Comparison of ENCODE assay signal across 8 cellular contexts in genomic region chr6:130293800-130294199, GRCh38.
DNase-seq lines count a peak whose midpoint lies in the region; ATAC-seq and TF ChIP-seq lines count a peak whose summit lies in the region.

No MANE protein-coding gene starts in this region.

- TF ChIP-seq CTCF in cardiac muscle cell (IDR thresholded peaks at IDR 0.05; ENCODE audit: low read depth, low read length) (peak; percentile 64), heart left ventricle (IDR thresholded peaks at IDR 0.05) (peak in 5 of 12 donors; percentile 19 to 35 (median 26)), breast epithelium (IDR thresholded peaks at IDR 0.05) (peak in 2 of 3 donors; percentile 12 to 22)

- 51 to 64% (median 57%) methylated on average over 3 of the region's 3 CpGs for WGBS in heart left ventricle, 4 donors
- WGBS in mesendoderm (ENCODE audit: extremely low coverage, insufficient coverage, low lambda C conversion rate), result no CpG with 5 or more reads among the region's 3 CpGs

- H3K56ac ChIP-seq in mesendoderm (ENCODE audit: low read length), result no peak overlapping the region

- ATAC-seq in heart left ventricle (no peak), HG02798 (IDR thresholded peaks at IDR 0.05; ENCODE audit: poor library complexity, unreplicated experiment) (peak; percentile 80), GM21825 (IDR thresholded peaks at IDR 0.05; ENCODE audit: unreplicated experiment) (no peak), HG03469 (IDR thresholded peaks at IDR 0.05; ENCODE audit: unreplicated experiment) (no peak)

- no peaks in the 10 kb centered on the region for H3K79me2 ChIP-seq in mesendoderm (ENCODE audit: control insufficient read depth, insufficient read depth, low read length)

- H3K18ac ChIP-seq in mesendoderm (ENCODE audit: low read length), result no peak overlapping the region

- no peak overlapping the region for H4K8ac ChIP-seq in mesendoderm (ENCODE audit: low read depth, low read length)

- H3K4me2 ChIP-seq in mesendoderm (ENCODE audit: low read length), result no peak overlapping the region

- H3K4me3 ChIP-seq in cardiac muscle cell, result no peak overlapping the region
- no peak overlapping the region for H3K4me3 ChIP-seq in heart left ventricle
- no peak overlapping the region for H3K4me3 ChIP-seq in breast epithelium
- no peak overlapping the region for H3K4me3 ChIP-seq in mesendoderm (ENCODE audit: low read length)

- H3K79me1 ChIP-seq in mesendoderm (ENCODE audit: low read length), result no peaks in the 10 kb centered on the region

- H3K9me3 ChIP-seq in cardiac muscle cell (ENCODE audit: low read depth) (no peaks in the 10 kb centered on the region), heart left ventricle (peaks cover 0 to 9% (median 0%) of the 10 kb centered on the region in 12 donors), breast epithelium (no peaks in the 10 kb centered on the region)

- intact Hi-C loops in heart left ventricle (cut with DNase I), result no loop called here
- intact Hi-C loops in breast epithelium (cut with DNase I; ENCODE audit: low total_unique reads), result loop anchor here (10.0 kb wide), 1 partner anchor 1001 kb away; no protein-coding TSS in a partner anchor

- H2AK5ac ChIP-seq in mesendoderm (ENCODE audit: low read length), result no peak overlapping the region

- no peak overlapping the region for H3K9ac ChIP-seq in mesendoderm (ENCODE audit: low read length)

- H2BK5ac ChIP-seq in mesendoderm (ENCODE audit: low read length), result no peak overlapping the region

- H3K27ac ChIP-seq in cardiac muscle cell (no peak overlapping the region), heart left ventricle (no peak overlapping the region), breast epithelium (no peak overlapping the region), mesendoderm (ENCODE audit: low read depth, low read length) (no peak overlapping the region)

- H2BK15ac ChIP-seq in mesendoderm (replicated peaks; ENCODE audit: low read depth), result no peak overlapping the region

- DNase-seq in cardiac muscle cell (ENCODE audit: low read depth in 1 of 2, low spot score in 1 of 2) (peak; percentile 48 to 65), heart left ventricle (no peak), RPMI8226 (peak; percentile 3), breast epithelium (ENCODE audit: low spot score in 2 of 2) (no peak), mesendoderm (peak; percentile 88)

- H3K4me1 ChIP-seq in cardiac muscle cell (ENCODE audit: low read depth), result no peaks in the 10 kb centered on the region
- no peaks in the 10 kb centered on the region for H3K4me1 ChIP-seq in heart left ventricle
- H3K4me1 ChIP-seq in breast epithelium, result no peaks in the 10 kb centered on the region
- H3K4me1 ChIP-seq in mesendoderm (ENCODE audit: control insufficient read depth, low read depth, low read length), result no peaks in the 10 kb centered on the region

- no peak for TF ChIP-seq POLR2A in heart left ventricle (IDR thresholded peaks at IDR 0.05)
- TF ChIP-seq POLR2A in breast epithelium (IDR thresholded peaks at IDR 0.05), result no peak

- H3K4ac ChIP-seq in mesendoderm (ENCODE audit: low read depth, low read length), result no peak overlapping the region

- H2BK120ac ChIP-seq in mesendoderm (ENCODE audit: low read depth, low read length), result no peak overlapping the region

- H3K23ac ChIP-seq in mesendoderm (ENCODE audit: low read length), result no peak overlapping the region

- H3K27me3 ChIP-seq in cardiac muscle cell (no peaks in the 10 kb centered on the region), heart left ventricle (no peaks in the 10 kb centered on the region), breast epithelium (no peaks in the 10 kb centered on the region), mesendoderm (ENCODE audit: insufficient read depth, low read length, poor library complexity) (no peaks in the 10 kb centered on the region)

- H3K36me3 ChIP-seq in cardiac muscle cell (no peaks in the 10 kb centered on the region), heart left ventricle (no peaks in the 10 kb centered on the region), breast epithelium (no peaks in the 10 kb centered on the region), mesendoderm (ENCODE audit: control insufficient read depth, insufficient read depth, low read length) (no peaks in the 10 kb centered on the region)

- no peak overlapping the region for H4K5ac ChIP-seq in mesendoderm (ENCODE audit: low read length)

Comparison
In these comparisons a context has a peak if more than half of its experiments do, and no peak if none do; other contexts are left out.
1. DNase-seq: peak in cardiac muscle cell (2 of 2), RPMI8226 (single experiment) and mesendoderm (single experiment); none in heart left ventricle (0 of 5) and breast epithelium (0 of 2).